In genomic region chr6:126804255-126805064, GRCh38 we compare ENCODE assay signal across 8 cellular contexts.
DNase-seq lines count a peak whose midpoint lies in the region; ATAC-seq and TF ChIP-seq lines count a peak whose summit lies in the region.

No MANE protein-coding gene starts in this region.

- no peaks in the 10 kb centered on the region for H4K20me1 ChIP-seq in fibroblast of lung (ENCODE audit: control insufficient read depth, extremely low read depth, insufficient read depth, low read length)

- no peaks in the 10 kb centered on the region for H3K79me2 ChIP-seq in fibroblast of lung (ENCODE audit: control insufficient read depth, insufficient read depth, low read length)

- 47% methylated on average over 6 of the region's 6 CpGs for WGBS in suprapubic skin

- no peaks in the 10 kb centered on the region for H3K9me3 ChIP-seq in fibroblast of lung (ENCODE audit: control insufficient read depth, insufficient read depth, low read depth, low read length)
- H3K9me3 ChIP-seq in suprapubic skin = no peaks in the 10 kb centered on the region

- H3K36me3 ChIP-seq in fibroblast of lung (ENCODE audit: control insufficient read depth, insufficient read depth, low read length) = no peaks in the 10 kb centered on the region
- no peaks in the 10 kb centered on the region for H3K36me3 ChIP-seq in suprapubic skin

- TF ChIP-seq CTCF in fibroblast of lung (conservative IDR thresholded peaks at IDR 0.05 in 1 of 2, IDR thresholded peaks at IDR 0.05 in 1 of 2; ENCODE audit: low read depth in 1 of 2, low read length in 2 of 2) = peak; percentile 74 to 80
- TF ChIP-seq CTCF in osteocyte (IDR thresholded peaks at IDR 0.05) = peak; percentile 81
- TF ChIP-seq CTCF in suprapubic skin (IDR thresholded peaks at IDR 0.05) = peak in 1 of 2 donors; percentile 54

- no peaks in the 10 kb centered on the region for H3K36me3 Mint-ChIP-seq in osteocyte (ENCODE audit: unreplicated experiment)

- H3K4me2 ChIP-seq in fibroblast of lung (ENCODE audit: extremely low read depth, insufficient read depth, low read length) = no peak overlapping the region

- peak; percentile 23 to 30 for DNase-seq in NCI-H2081 (lab: John Stamatoyannopoulos, UW)
- no peak for DNase-seq in NCI-H2081 treated with DMSO at 0.1 percent for 48 hours (lab: John Stamatoyannopoulos, UW)
- peak; percentile 6 for DNase-seq in HK-2 (ENCODE audit: unreplicated experiment)
- DNase-seq in RPMI8226 = peak; percentile 38
- DNase-seq in fibroblast of lung (ENCODE audit: low read depth in 2 of 2) = peak; percentile 30 to 73
- no peak for DNase-seq in osteocyte (ENCODE audit: extremely low spot score, unreplicated experiment)
- no peak for DNase-seq in suprapubic skin (ENCODE audit: low spot score in 2 of 2)

- peak; percentile 86 for ATAC-seq in GM21515 (IDR thresholded peaks at IDR 0.05; ENCODE audit: unreplicated experiment)

- H3K27me3 ChIP-seq in fibroblast of lung (ENCODE audit: control insufficient read depth, insufficient read depth, low read length) (no peaks in the 10 kb centered on the region), suprapubic skin (no peaks in the 10 kb centered on the region)

- H3K9me3 Mint-ChIP-seq in osteocyte (ENCODE audit: unreplicated experiment) = no peaks in the 10 kb centered on the region

- H3K27ac ChIP-seq in fibroblast of lung (ENCODE audit: insufficient read depth, low read length) = no peak overlapping the region
- no peak overlapping the region for H3K27ac ChIP-seq in suprapubic skin

- H3K27ac Mint-ChIP-seq in osteocyte (ENCODE audit: unreplicated experiment) = no peak overlapping the region

- no peak for TF ChIP-seq POLR2A in suprapubic skin (IDR thresholded peaks at IDR 0.05)

- no peak overlapping the region for H3K4me3 Mint-ChIP-seq in osteocyte (ENCODE audit: unreplicated experiment)

- H2AFZ ChIP-seq in fibroblast of lung (ENCODE audit: low read length) = peak overlapping the region; percentile 47

- no peaks in the 10 kb centered on the region for H3K4me1 ChIP-seq in fibroblast of lung (ENCODE audit: control insufficient read depth, extremely low read depth, insufficient read depth, low read length)
- no peaks in the 10 kb centered on the region for H3K4me1 ChIP-seq in suprapubic skin

- H3K4me3 ChIP-seq in fibroblast of lung (replicated peaks in 1 of 4; ENCODE audit: control extremely low read depth in 1 of 4, insufficient read depth in 1 of 4, low read depth in 3 of 4, low read length in 4 of 4) (no peak overlapping the region), suprapubic skin (no peak overlapping the region)

- no peak overlapping the region for H3K9ac ChIP-seq in fibroblast of lung (ENCODE audit: insufficient read depth, low read length)

- H3K27me3 Mint-ChIP-seq in osteocyte (ENCODE audit: unreplicated experiment) = peaks cover 25% of the 10 kb centered on the region

- H3K4me1 Mint-ChIP-seq in osteocyte (ENCODE audit: unreplicated experiment) = peaks cover 22% of the 10 kb centered on the region

- no peak for TF ChIP-seq EP300 in suprapubic skin (IDR thresholded peaks at IDR 0.05)

Comparison
In these comparisons a context has a peak if more than half of its experiments do, and no peak if none do; other contexts are left out.
1. DNase-seq: peak in NCI-H2081 (2 of 2), HK-2 (single experiment), RPMI8226 (single experiment) and fibroblast of lung (2 of 2); none in NCI-H2081 treated with DMSO at 0.1 percent for 48 hours (single experiment), osteocyte (single experiment) and suprapubic skin (0 of 2).